In genomic region chr4:122922877-122923511, GRCh38 we compare ENCODE assay signal across 8 cellular contexts. TPM values are rescaled to one million over a fixed set of nuclear protein-coding genes. Genes with fewer than 3 reads are reported as not detected.
A peak's percentile ranks its signal among the peaks of the same experiment; 100 is the strongest.
DNase-seq lines count a peak whose midpoint lies in the region; ATAC-seq and TF ChIP-seq lines count a peak whose summit lies in the region.

No MANE protein-coding gene starts in this region.

- peaks cover 3 to 10% (median 8%) of the 10 kb centered on the region in 3 donors for H3K4me1 Mint-ChIP-seq in IgD-negative memory B cell
- H3K4me1 Mint-ChIP-seq in activated T-cell treated with anti-CD3 and anti-CD28 coated beads, Interleukin-2, amount 50 U/mL, for 24 hours (ENCODE audit: low read depth): peaks cover 16% of the 10 kb centered on the region

- intact Hi-C loops in PC-3 (cut with micrococcal nuclease): no loop called here

- H3K27ac Mint-ChIP-seq in IgD-negative memory B cell: peak overlapping the region; percentile 85 to 96 (median 86)
- peak overlapping the region; percentile 96 for H3K27ac Mint-ChIP-seq in activated T-cell treated with anti-CD3 and anti-CD28 coated beads, Interleukin-2, amount 50 U/mL, for 24 hours

- H2AFZ ChIP-seq in PC-3 (ENCODE audit: low read length): peak overlapping the region; percentile 100

- ATAC-seq in GM21529 (IDR thresholded peaks at IDR 0.05; ENCODE audit: unreplicated experiment) (peak; percentile 95), PC-3 (peak; percentile 91)

- H3K4me3 ChIP-seq in PC-3 (ENCODE audit: low read length): peak overlapping the region; percentile 97
- H3K4me3 ChIP-seq in esophagus (ENCODE audit: low read depth in 1 of 2, low read length in 2 of 2): peak overlapping the region; percentile 79 to 100
- H3K4me3 ChIP-seq in muscle layer of duodenum (ENCODE audit: low read depth in 1 of 2, low read length in 2 of 2): peak overlapping the region; percentile 97 to 99

- 0% methylated on average over 34 of the region's 34 CpGs for WGBS in esophagus, 2 donors

- peak overlapping the region; percentile 89 for H3K9ac ChIP-seq in PC-3 (ENCODE audit: low read length)

- BruUV-seq in PC-3 (replicated peaks; lab: Mats Ljungman, UMichigan): no TSS peak

- H3K79me2 ChIP-seq in PC-3 (ENCODE audit: low read length): peaks cover 66% of the 10 kb centered on the region

- POLR2A ChIA-PET in PC-3 (lab: Charles Lee; ENCODE audit: unreplicated experiment): interaction anchor here (0.6 kb wide), 2 partner anchors 26 to 1098 kb away, joined by 4 read pairs; no protein-coding TSS in a partner anchor

- no peaks in the 10 kb centered on the region for H3K9me3 Mint-ChIP-seq in IgD-negative memory B cell
- no peaks in the 10 kb centered on the region for H3K9me3 Mint-ChIP-seq in activated T-cell treated with anti-CD3 and anti-CD28 coated beads, Interleukin-2, amount 50 U/mL, for 24 hours

- no peaks in the 10 kb centered on the region; the same call in 1 of the 2 replicates for H4K20me1 ChIP-seq in PC-3 (ENCODE audit: low read length)

- no peaks in the 10 kb centered on the region for H3K27me3 ChIP-seq in PC-3 (ENCODE audit: low read length)
- H3K27me3 ChIP-seq in esophagus (ENCODE audit: control insufficient read depth in 1 of 2, insufficient read depth in 2 of 2, low read length in 2 of 2): no peaks in the 10 kb centered on the region
- H3K27me3 ChIP-seq in muscle layer of duodenum (ENCODE audit: low read depth, low read length): no peaks in the 10 kb centered on the region

- no peaks in the 10 kb centered on the region for H3F3A ChIP-seq in PC-3 (ENCODE audit: low read length, unreplicated experiment)

- no peaks in the 10 kb centered on the region for H3K27me3 Mint-ChIP-seq in IgD-negative memory B cell
- H3K27me3 Mint-ChIP-seq in activated T-cell treated with anti-CD3 and anti-CD28 coated beads, Interleukin-2, amount 50 U/mL, for 24 hours: no peaks in the 10 kb centered on the region

- H3K36me3 Mint-ChIP-seq in IgD-negative memory B cell: no peaks in the 10 kb centered on the region
- peaks cover 21% of the 10 kb centered on the region for H3K36me3 Mint-ChIP-seq in activated T-cell treated with anti-CD3 and anti-CD28 coated beads, Interleukin-2, amount 50 U/mL, for 24 hours (ENCODE audit: low read depth)

- no peaks in the 10 kb centered on the region for H3K9me2 ChIP-seq in PC-3 (replicated peaks; ENCODE audit: low read length)

- H3K4me2 ChIP-seq in PC-3 (ENCODE audit: low read length): peak overlapping the region; percentile 99

- peak overlapping the region in 3 of 4 donors; percentile 99 to 100 (median 99) for H3K4me3 Mint-ChIP-seq in IgD-negative memory B cell
- no peak overlapping the region for H3K4me3 Mint-ChIP-seq in activated T-cell treated with anti-CD3 and anti-CD28 coated beads, Interleukin-2, amount 50 U/mL, for 24 hours

- H3K4me1 ChIP-seq in PC-3 (ENCODE audit: insufficient read depth, low read length) (peaks cover 19% of the 10 kb centered on the region), esophagus (ENCODE audit: control insufficient read depth in 2 of 2, insufficient read depth in 2 of 2, low read length in 1 of 2) (no peaks in the 10 kb centered on the region), muscle layer of duodenum (ENCODE audit: control insufficient read depth in 1 of 2, insufficient read depth in 2 of 2, low read length in 2 of 2) (peaks cover 7 to 12% of the 10 kb centered on the region in 2 donors)

- CTCF ChIA-PET in PC-3 (lab: Charles Lee): no interaction called here

- peak overlapping the region; percentile 59 for H3K27ac ChIP-seq in PC-3 (ENCODE audit: low read length)
- peak overlapping the region; percentile 69 to 88 for H3K27ac ChIP-seq in esophagus (ENCODE audit: low read depth in 2 of 2, low read length in 1 of 2)
- peak overlapping the region; percentile 74 for H3K27ac ChIP-seq in muscle layer of duodenum (ENCODE audit: low read length)

- H3K36me3 ChIP-seq in PC-3 (ENCODE audit: low read depth, low read length) (no peaks in the 10 kb centered on the region), esophagus (ENCODE audit: control insufficient read depth in 2 of 2, insufficient read depth in 2 of 2, low read length in 1 of 2) (no peaks in the 10 kb centered on the region), muscle layer of duodenum (ENCODE audit: control insufficient read depth in 1 of 2, insufficient read depth in 2 of 2, low read length in 2 of 2) (no peaks in the 10 kb centered on the region)

- no peaks in the 10 kb centered on the region for H3K9me3 ChIP-seq in PC-3 (ENCODE audit: low read length)
- no peaks in the 10 kb centered on the region for H3K9me3 ChIP-seq in esophagus (ENCODE audit: control insufficient read depth in 2 of 2, insufficient read depth in 1 of 2, low read depth in 1 of 2, low read length in 1 of 2)
- H3K9me3 ChIP-seq in muscle layer of duodenum (ENCODE audit: control insufficient read depth in 1 of 2, low read length in 2 of 2): no peaks in the 10 kb centered on the region

- DNase-seq in DMS 273 treated with DMSO at 0.1 percent for 48 hours (lab: John Stamatoyannopoulos, UW): peak; percentile 42
- peak; percentile 80 for DNase-seq in PC-3
- peak; percentile 89 for DNase-seq in activated T-cell treated with anti-CD3 and anti-CD28 coated beads, Interleukin-2, amount 50 U/mL, for 24 hours
- peak; percentile 75 to 89 for DNase-seq in stimulated activated CD8-positive, alpha-beta memory T cell treated with anti-CD3 and anti-CD28 coated beads, Interleukin-7, amount 100 ng/mL, for 48 hours (ENCODE audit: extremely low read depth in 1 of 2, low read depth in 1 of 2)

- no peak for TF ChIP-seq CTCF in PC-3 (conservative IDR thresholded peaks at IDR 0.05; ENCODE audit: low read depth, low read length)

RNA-seq across cellular contexts. Expression of gene NUDT6, which starts 0.6 kb away (rescaled TPM):
- polyA plus RNA-seq in IgD-negative memory B cell (2.6 TPM), esophagus (1 to 10 TPM; 2.9 to 5.7 TPM)
- total RNA-seq in PC-3 (2014; rRNA removed): 6.9 and 7.5 TPM in 2 replicates

Comparison
In these comparisons a context has a peak if more than half of its experiments do, and no peak if none do; other contexts are left out.
1. Peak in every context shown above with its lines: DNase-seq, ATAC-seq, H3K4me3 ChIP-seq and H3K27ac ChIP-seq.